In the genomic region with DNA sequence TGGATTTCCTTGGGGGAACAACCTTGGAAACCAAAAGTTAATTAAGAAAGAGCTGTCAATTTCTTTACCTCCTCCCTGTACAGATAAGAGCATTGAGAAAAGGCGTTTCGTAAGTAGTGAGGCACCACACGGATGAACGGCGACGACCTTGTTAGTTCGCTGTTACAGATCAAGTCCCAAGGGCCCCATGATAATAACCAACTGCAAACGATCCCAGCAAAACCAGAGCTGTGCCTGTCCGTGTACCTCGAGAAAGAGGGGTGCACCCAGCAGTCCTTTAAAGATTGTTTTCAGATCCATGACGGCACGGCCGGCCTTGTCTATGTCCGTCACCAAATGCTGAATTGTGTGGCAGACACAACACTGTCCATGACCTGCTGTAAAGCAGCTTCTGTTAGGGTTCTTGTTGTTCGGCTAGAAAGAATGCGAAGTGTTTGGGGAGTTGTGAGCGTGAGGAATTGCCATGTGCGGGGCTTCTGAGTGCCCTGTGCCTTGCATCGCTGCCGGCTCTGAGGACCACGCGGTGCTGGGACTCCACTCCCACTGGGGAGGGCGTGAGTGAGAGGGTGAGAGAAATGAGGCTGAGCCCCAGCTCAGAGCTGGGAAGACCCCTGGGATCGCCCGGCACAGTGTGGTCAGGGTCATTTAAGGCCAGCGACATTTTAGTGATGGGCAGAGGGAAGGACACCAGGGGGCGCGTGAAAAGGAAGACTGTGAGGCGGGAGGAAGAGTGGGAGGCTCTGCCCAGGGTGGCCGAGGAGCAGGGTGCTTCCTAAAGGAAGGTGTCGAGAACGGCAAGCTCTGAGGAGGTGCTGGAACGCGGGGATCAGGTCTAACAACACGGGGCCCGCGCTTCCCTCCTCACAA, we compare ENCODE assay signal across 19 cellular contexts.
DNase-seq lines count a peak whose midpoint lies in the region; ATAC-seq and TF ChIP-seq lines count a peak whose summit lies in the region.
"Had no signal": no experiment of that assay in that cellular context is flagged by ENCODE, and none has a peak within 500 bp of the region (broad histone marks: within the 10 kb centered on the region; RNA-seq: fewer than 3 reads in every experiment).

No MANE protein-coding gene starts in this region.

- TF ChIP-seq CTCF in nephron progenitor cell (IDR thresholded peaks at IDR 0.05): no peak

- no peak overlapping the region for H3K4me3 Mint-ChIP-seq in nephron progenitor cell
- H3K4me3 Mint-ChIP-seq: CD8-positive, alpha-beta T cell had no signal

- peaks cover 56% of the 10 kb centered on the region for H3K4me1 Mint-ChIP-seq in nephron progenitor cell

- no peaks in the 10 kb centered on the region for H3K36me3 Mint-ChIP-seq in nephron progenitor cell (ENCODE audit: low read depth)
- H3K36me3 Mint-ChIP-seq: CD8-positive, alpha-beta T cell had no signal

- peak; percentile 50 for DNase-seq in activated effector memory CD4-positive, alpha-beta T cell treated with anti-CD3 and anti-CD28 coated beads, Interleukin-2, amount 50 U/mL, for 16 hours
- DNase-seq in activated effector memory CD4-positive, alpha-beta T cell treated with Interleukin-2 at 50 U/mL for 16 hours: no peak
- DNase-seq in activated CD8-positive, alpha-beta memory T cell treated with anti-CD3 and anti-CD28 coated beads, Interleukin-2, amount 50 U/mL, for 48 hours: peak; percentile 22
- DNase-seq in nephron progenitor cell (no peak), anterior cingulate cortex (lab: John Stamatoyannopoulos, UW) (no peak), NCI-H146 (lab: John Stamatoyannopoulos, UW) (no peak), NAMALWA (ENCODE audit: low spot score) (no peak)
- DNase-seq: BE2C; Calu3; CD8-positive, alpha-beta T cell; GF-D8; GM23248; NCI-H1048; NCI-H1436; NCI-H2029 treated with DMSO at 0.1 percent for 48 hours; NCI-H2171; NCI-H526; SJCRH30 had no signal

- H3K9me3 Mint-ChIP-seq in nephron progenitor cell: no peaks in the 10 kb centered on the region
- H3K9me3 Mint-ChIP-seq: CD8-positive, alpha-beta T cell had no signal

- peak overlapping the region; percentile 49 for H3K27ac Mint-ChIP-seq in nephron progenitor cell
- H3K27ac Mint-ChIP-seq: CD8-positive, alpha-beta T cell had no signal

- peaks cover 19% of the 10 kb centered on the region for H3K27me3 Mint-ChIP-seq in nephron progenitor cell (ENCODE audit: low read depth, poor library complexity)

- ATAC-seq in GM21515 (IDR thresholded peaks at IDR 0.05; ENCODE audit: unreplicated experiment): no peak
- ATAC-seq: CD8-positive, alpha-beta T cell had no signal

Comparison
In these comparisons a context has a peak if more than half of its experiments do, and no peak if none do; other contexts are left out.
1. DNase-seq: peak in activated effector memory CD4-positive, alpha-beta T cell treated with anti-CD3 and anti-CD28 coated beads, Interleukin-2, amount 50 U/mL, for 16 hours (single experiment) and activated CD8-positive, alpha-beta memory T cell treated with anti-CD3 and anti-CD28 coated beads, Interleukin-2, amount 50 U/mL, for 48 hours (single experiment); none in activated effector memory CD4-positive, alpha-beta T cell treated with Interleukin-2 at 50 U/mL for 16 hours (single experiment), nephron progenitor cell (single experiment), anterior cingulate cortex (0 of 58), NCI-H146 (single experiment) and NAMALWA (single experiment).